Comparison of ENCODE assay signal across 19 cellular contexts in genomic region chr2:204335642-204336041, GRCh38.
"Had no signal": no experiment of that assay in that cellular context is flagged by ENCODE, and none has a peak within 500 bp of the region (broad histone marks: within the 10 kb centered on the region; RNA-seq: fewer than 3 reads in every experiment).

No MANE protein-coding gene starts in this region.

- H3K36me3 Mint-ChIP-seq: activated CD4-positive, alpha-beta memory T cell treated with anti-CD3 and anti-CD28 coated beads for 36 hours; activated naive CD8-positive, alpha-beta T cell treated with anti-CD3 and anti-CD28 coated beads, Interleukin-2, amount 10 ng/mL, durations not matched to agents 7 days and 5 days; mesothelial cell of epicardium; natural killer cell; stimulated activated memory B cell treated with anti-CD40 and anti-IgM and Interleukin-4, amounts not matched to agents 10 μg/mL and 1 μg/mL and 100 μg/mL, for 72 hours had no signal

- H3K4me3 Mint-ChIP-seq: activated CD4-positive, alpha-beta memory T cell treated with anti-CD3 and anti-CD28 coated beads for 36 hours; activated naive CD8-positive, alpha-beta T cell treated with anti-CD3 and anti-CD28 coated beads, Interleukin-2, amount 10 ng/mL, durations not matched to agents 7 days and 5 days; endodermal cell; mesothelial cell of epicardium; natural killer cell; stimulated activated memory B cell treated with anti-CD40 and anti-IgM and Interleukin-4, amounts not matched to agents 10 μg/mL and 1 μg/mL and 100 μg/mL, for 72 hours had no signal

- DNase-seq: activated CD4-positive, alpha-beta memory T cell treated with anti-CD3 and anti-CD28 coated beads for 36 hours; activated CD4-positive, alpha-beta T cell treated with anti-CD3 and anti-CD28 coated beads for 48 hours; activated naive CD4-positive, alpha-beta T cell treated with Interleukin-2 at 50 U/mL for 16 hours; activated naive CD8-positive, alpha-beta T cell treated with anti-CD3 and anti-CD28 coated beads, Interleukin-2, amount 10 ng/mL, durations not matched to agents 7 days and 5 days; activated T-cell treated with anti-CD3 and anti-CD28 coated beads, Interleukin-2, amount 50 U/mL, for 48 hours; amniotic stem cell; cerebellar nuclear complex; cortex of kidney; endodermal cell; heart right ventricle; kidney; natural killer cell; pancreas; right lobe of liver; small intestine; stimulated activated CD4-positive, alpha-beta T cell treated with anti-CD3 and anti-CD28 coated beads, Interleukin-2, amount 100 ng/mL, for 24 hours; stomach had no signal

- H3K9me3 Mint-ChIP-seq: activated CD4-positive, alpha-beta memory T cell treated with anti-CD3 and anti-CD28 coated beads for 36 hours; activated naive CD8-positive, alpha-beta T cell treated with anti-CD3 and anti-CD28 coated beads, Interleukin-2, amount 10 ng/mL, durations not matched to agents 7 days and 5 days; endodermal cell; natural killer cell; stimulated activated memory B cell treated with anti-CD40 and anti-IgM and Interleukin-4, amounts not matched to agents 10 μg/mL and 1 μg/mL and 100 μg/mL, for 72 hours had no signal

- FAIRE-seq: kidney, pancreas, small intestine had no signal

- H3K27ac Mint-ChIP-seq: activated CD4-positive, alpha-beta memory T cell treated with anti-CD3 and anti-CD28 coated beads for 36 hours; activated naive CD8-positive, alpha-beta T cell treated with anti-CD3 and anti-CD28 coated beads, Interleukin-2, amount 10 ng/mL, durations not matched to agents 7 days and 5 days; endodermal cell; mesothelial cell of epicardium; natural killer cell; stimulated activated memory B cell treated with anti-CD40 and anti-IgM and Interleukin-4, amounts not matched to agents 10 μg/mL and 1 μg/mL and 100 μg/mL, for 72 hours had no signal

- ATAC-seq: natural killer cell; pancreas; stimulated activated memory B cell treated with anti-CD40 and anti-IgM and Interleukin-4, amounts not matched to agents 10 μg/mL and 1 μg/mL and 100 μg/mL, for 72 hours had no signal

- H3K4me1 Mint-ChIP-seq: activated naive CD8-positive, alpha-beta T cell treated with anti-CD3 and anti-CD28 coated beads, Interleukin-2, amount 10 ng/mL, durations not matched to agents 7 days and 5 days; natural killer cell; stimulated activated memory B cell treated with anti-CD40 and anti-IgM and Interleukin-4, amounts not matched to agents 10 μg/mL and 1 μg/mL and 100 μg/mL, for 72 hours had no signal
